Comparison of ENCODE assay signal across 1 cellular context in the genomic region with DNA sequence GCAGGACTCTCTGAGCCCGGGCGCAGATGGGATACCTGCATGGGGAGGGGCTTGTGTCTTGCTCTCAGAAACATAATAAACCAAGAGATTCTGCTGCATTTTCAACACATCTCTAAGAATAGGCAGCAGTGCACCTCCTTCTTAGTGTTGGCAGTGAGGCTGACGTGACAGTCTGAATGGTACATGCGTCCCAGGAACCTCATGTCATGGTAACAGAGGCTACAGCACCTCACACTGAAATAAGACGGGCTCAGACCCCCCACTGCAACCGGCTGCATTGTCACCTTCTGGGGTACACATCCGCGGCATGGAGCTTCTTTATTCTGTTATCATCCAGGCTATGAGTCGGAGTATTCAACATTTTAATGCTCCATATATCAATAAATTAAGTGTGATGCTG.
"Had no signal": no experiment of that assay in that cellular context is flagged by ENCODE, and none has a peak within 500 bp of the region (broad histone marks: within the 10 kb centered on the region; RNA-seq: fewer than 3 reads in every experiment).

No MANE protein-coding gene starts in this region.

- H3K27me3 ChIP-seq: MG63 had no signal

- H3K9me3 ChIP-seq: MG63 had no signal

- H3K36me3 ChIP-seq: MG63 had no signal

- H3K4me3 ChIP-seq: MG63 had no signal
